17 cellular contexts compared by ENCODE assay signal in genomic region chr2:2523395-2524339, GRCh38.
"Had no signal": no experiment of that assay in that cellular context is flagged by ENCODE, and none has a peak within 500 bp of the region (broad histone marks: within the 10 kb centered on the region; RNA-seq: fewer than 3 reads in every experiment).

No MANE protein-coding gene starts in this region.

- H3K9me3 Mint-ChIP-seq: activated naive CD4-positive, alpha-beta T cell treated with anti-CD3 and anti-CD28 coated beads, Interleukin-2, amount 50 U/mL, for 24 hours; activated T-cell treated with anti-CD3 and anti-CD28 coated beads, Interleukin-2, amount 50 U/mL, for 24 hours; endodermal cell had no signal

- H3K4me3 Mint-ChIP-seq: activated CD4-positive, alpha-beta memory T cell treated with anti-CD3 and anti-CD28 coated beads, Interleukin-2, amount 10 ng/mL, durations not matched to agents 7 days and 5 days; activated CD4-positive, alpha-beta T cell treated with anti-CD3 and anti-CD28 coated beads for 36 hours; activated naive CD4-positive, alpha-beta T cell treated with anti-CD3 and anti-CD28 coated beads, Interleukin-2, amount 50 U/mL, for 24 hours; activated T-cell treated with anti-CD3 and anti-CD28 coated beads, Interleukin-2, amount 50 U/mL, for 24 hours; endodermal cell; naive B cell had no signal

- H3K36me3 Mint-ChIP-seq: activated naive CD4-positive, alpha-beta T cell treated with anti-CD3 and anti-CD28 coated beads, Interleukin-2, amount 50 U/mL, for 24 hours; naive B cell had no signal

- H3K4me1 Mint-ChIP-seq: activated CD4-positive, alpha-beta memory T cell treated with anti-CD3 and anti-CD28 coated beads, Interleukin-2, amount 10 ng/mL, durations not matched to agents 7 days and 5 days; activated CD4-positive, alpha-beta T cell treated with anti-CD3 and anti-CD28 coated beads for 36 hours; activated naive CD4-positive, alpha-beta T cell treated with anti-CD3 and anti-CD28 coated beads, Interleukin-2, amount 50 U/mL, for 24 hours; naive B cell had no signal

- ATAC-seq: activated CD4-positive, alpha-beta T cell treated with anti-CD3 and anti-CD28 coated beads for 36 hours; gastroesophageal sphincter; left cardiac atrium had no signal

- H3K27me3 Mint-ChIP-seq: activated CD4-positive, alpha-beta memory T cell treated with anti-CD3 and anti-CD28 coated beads, Interleukin-2, amount 10 ng/mL, durations not matched to agents 7 days and 5 days; activated naive CD4-positive, alpha-beta T cell treated with anti-CD3 and anti-CD28 coated beads, Interleukin-2, amount 50 U/mL, for 24 hours; activated T-cell treated with anti-CD3 and anti-CD28 coated beads, Interleukin-2, amount 50 U/mL, for 24 hours had no signal

- DNase-seq: activated CD4-positive, alpha-beta memory T cell treated with anti-CD3 and anti-CD28 coated beads, Interleukin-2, amount 10 ng/mL, durations not matched to agents 7 days and 5 days; activated CD4-positive, alpha-beta T cell treated with anti-CD3 and anti-CD28 coated beads for 36 hours; activated effector memory CD4-positive, alpha-beta T cell treated with anti-CD3 and anti-CD28 coated beads, Interleukin-2, amount 50 U/mL, for 16 hours; activated T-cell treated with anti-CD3 and anti-CD28 coated beads, Interleukin-2, amount 50 U/mL, for 24 hours; amniotic stem cell; brain microvascular endothelial cell; endodermal cell; left cardiac atrium; naive B cell; stimulated activated CD4-positive, alpha-beta T cell treated with anti-CD3 and anti-CD28 coated beads, Interleukin-15, amount 100 ng/mL, for 24 hours; stimulated activated CD4-positive, alpha-beta T cell treated with anti-CD3 and anti-CD28 coated beads, Interleukin-4, amount 100 ng/mL, for 24 hours; stimulated activated naive CD4-positive, alpha-beta T cell treated with Interleukin-2 at 50 U/mL for 16 hours; upper lobe of left lung had no signal

- H3K27ac Mint-ChIP-seq: activated CD4-positive, alpha-beta memory T cell treated with anti-CD3 and anti-CD28 coated beads, Interleukin-2, amount 10 ng/mL, durations not matched to agents 7 days and 5 days; activated CD4-positive, alpha-beta T cell treated with anti-CD3 and anti-CD28 coated beads for 36 hours; activated naive CD4-positive, alpha-beta T cell treated with anti-CD3 and anti-CD28 coated beads, Interleukin-2, amount 50 U/mL, for 24 hours; activated T-cell treated with anti-CD3 and anti-CD28 coated beads, Interleukin-2, amount 50 U/mL, for 24 hours; endodermal cell; naive B cell had no signal

- H3K27ac ChIP-seq: brain microvascular endothelial cell, skin epidermis, suprapubic skin, upper lobe of left lung had no signal
